In the genomic region with DNA sequence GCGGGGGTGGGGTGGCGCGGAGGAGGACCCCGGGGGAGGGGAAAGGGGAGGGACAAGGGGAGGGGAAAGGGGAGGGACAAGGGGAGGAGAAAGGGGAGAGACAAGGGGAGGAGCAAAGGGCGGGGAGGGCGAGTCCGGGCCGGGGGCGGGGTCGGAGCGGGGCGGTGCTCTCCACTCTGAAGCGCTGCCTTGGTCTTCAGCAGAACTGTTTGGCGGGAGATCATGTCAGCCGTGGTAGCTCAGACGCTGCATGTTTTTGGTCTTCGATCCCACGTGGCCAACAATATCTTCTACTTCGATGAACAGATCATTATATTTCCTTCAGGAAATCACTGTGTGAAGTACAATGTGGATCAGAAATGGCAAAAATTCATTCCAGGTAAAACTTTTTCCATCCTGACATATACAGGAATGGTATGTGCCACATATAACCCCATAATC, we compare ENCODE assay signal across 8 cellular contexts. TPM values are rescaled to one million over a fixed set of nuclear protein-coding genes. Genes with fewer than 3 reads are reported as not detected.
DNase-seq lines count a peak whose midpoint lies in the region; ATAC-seq and TF ChIP-seq lines count a peak whose summit lies in the region.

No MANE protein-coding gene starts in this region.

- peak in 1 of 56 donors; percentile 4 for TF ChIP-seq CTCF in dorsolateral prefrontal cortex (IDR thresholded peaks at IDR 0.05 in 54 of 56, conservative IDR thresholded peaks at IDR 0.05 in 2 of 56; ENCODE audit: low read depth in 1 of 56, partially characterized antibody in 56 of 56)
- TF ChIP-seq CTCF in lower leg skin (IDR thresholded peaks at IDR 0.05): no peak

- DNase-seq in 8988T (peak; percentile 41), NCI-H226 (peak; percentile 66), dorsolateral prefrontal cortex (peak; percentile 66 to 82 (median 78)), lower leg skin (ENCODE audit: low spot score in 2 of 2) (peak; percentile 64 to 96)
- peak; percentile 76 for DNase-seq in activated CD4-positive, CD25-positive, alpha-beta regulatory T cell treated with anti-CD3 and anti-CD28 coated beads, Interleukin-2, amount 50 U/mL, for 72 hours
- peak; percentile 87 for DNase-seq in stimulated activated CD4-positive, alpha-beta T cell treated with anti-CD3 and anti-CD28 coated beads, Interleukin-4, amount 100 ng/mL, for 1 hour

- intact Hi-C loops in dorsolateral prefrontal cortex (cut with DNase I) (loop anchor here in 1 of 2 donors (5.0 kb wide), 1 partner anchor 215 kb away; a partner anchor contains a TSS), lower leg skin (cut with DNase I; ENCODE audit: low total_unique reads) (no loop called here)

- no peak for TF ChIP-seq POLR2A in lower leg skin (IDR thresholded peaks at IDR 0.05)

- H3K27ac ChIP-seq in dorsolateral prefrontal cortex: peak overlapping the region in 1 of 59 donors; percentile 40

- peak; percentile 37 for ATAC-seq in GM18861 (IDR thresholded peaks at IDR 0.05; ENCODE audit: unreplicated experiment)
- ATAC-seq in HG03139 (IDR thresholded peaks at IDR 0.05; ENCODE audit: unreplicated experiment): peak; percentile 56

- H3K27me3 ChIP-seq in dorsolateral prefrontal cortex: peaks cover 0 to 13% (median 0%) of the 10 kb centered on the region in 45 donors

- H3K4me3 ChIP-seq in dorsolateral prefrontal cortex (peak overlapping the region; percentile 62 to 100 (median 92)), lower leg skin (ENCODE audit: low read depth, poor library complexity, severe bottlenecking) (peak overlapping the region; percentile 91)

- 1 to 4% methylated on average over 14 to 19 of the region's 19 CpGs for WGBS in lower leg skin, 2 donors

RNA-seq across cellular contexts. Expression of a gene that starts 0.4 kb away (rescaled TPM):
- total RNA-seq in dorsolateral prefrontal cortex (1 to 10 TPM in 89 of 120 experiments, under 1 TPM in 31; 0.50 to 4.2 (median 1.6) TPM), lower leg skin (under 1 TPM; 0.19 to 0.38 (median 0.24) TPM)

RNA-seq across cellular contexts. Expression of a gene that starts 0.5 kb away (rescaled TPM):
- total RNA-seq in dorsolateral prefrontal cortex (10 to 100 TPM; 24.8 to 71.9 (median 48.9) TPM), lower leg skin (10 to 100 TPM; 25.2 to 57.2 (median 43.0) TPM)
